8 cellular contexts compared by ENCODE assay signal in the genomic region with DNA sequence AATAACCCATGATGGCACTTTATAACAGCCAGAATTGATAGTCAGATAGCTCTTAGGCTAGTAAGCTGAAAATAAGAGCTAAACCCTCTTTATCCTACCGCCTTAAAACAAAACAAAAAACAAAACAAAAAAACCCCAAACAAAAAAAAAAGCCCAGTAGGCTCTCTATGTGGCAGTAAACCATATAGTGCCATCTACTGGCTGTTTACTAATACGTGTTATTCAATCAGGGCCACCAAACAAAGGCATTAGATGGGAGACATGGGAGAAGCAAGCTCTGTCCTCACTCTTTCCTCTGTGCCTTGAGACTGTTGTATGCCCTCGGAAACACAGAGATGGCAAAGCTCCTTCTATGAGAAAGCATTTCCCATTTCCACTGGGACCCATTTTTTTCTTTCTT.
A peak's percentile ranks its signal among the peaks of the same experiment; 100 is the strongest.
DNase-seq lines count a peak whose midpoint lies in the region; ATAC-seq and TF ChIP-seq lines count a peak whose summit lies in the region.

No MANE protein-coding gene starts in this region.

- H3K27me3 ChIP-seq in IMR-90 (ENCODE audit: control insufficient read depth, insufficient read depth, low read length) = no peaks in the 10 kb centered on the region
- H3K27me3 ChIP-seq in OCI-LY1 (ENCODE audit: insufficient read depth, low read length) = no peaks in the 10 kb centered on the region

- H3K18ac ChIP-seq in IMR-90 (ENCODE audit: low read depth, low read length) = peak overlapping the region; percentile 93

- no peak overlapping the region for H2AK5ac ChIP-seq in IMR-90 (ENCODE audit: low read depth, low read length)

- H2BK15ac ChIP-seq in IMR-90 (ENCODE audit: low read depth, low read length) = peak overlapping the region; percentile 33; the same call in 1 of the 3 replicates

- no peak overlapping the region for H3K23ac ChIP-seq in IMR-90 (ENCODE audit: low read depth, low read length)

- no peak overlapping the region for H3K4me3 Mint-ChIP-seq in stimulated activated effector memory CD8-positive, alpha-beta T cell treated with anti-CD3 and anti-CD28 coated beads, Interleukin-12 subunit alpha, Interleukin-12 subunit beta, amount 100 ng/mL, for 72 hours

- H2BK5ac ChIP-seq in IMR-90 (ENCODE audit: low read depth, low read length, poor library complexity, severe bottlenecking) = peak overlapping the region; percentile 48

- H4K5ac ChIP-seq in IMR-90 (ENCODE audit: low read depth, low read length) = peak overlapping the region; percentile 93

- H3K9me1 ChIP-seq in IMR-90 (ENCODE audit: insufficient read depth, low read length) = no peaks in the 10 kb centered on the region

- WGBS in IMR-90 (ENCODE audit: extremely low coverage in 2 of 2, insufficient read length in 1 of 2), 2 experiments = no CpG with 5 or more reads among the region's 3 CpGs

- intact Hi-C loops in IMR-90 (cut with micrococcal nuclease) = loop anchor here (1.0 kb wide), 1 partner anchor 331 kb away; no protein-coding TSS in a partner anchor

- no peaks in the 10 kb centered on the region for H3K36me3 Mint-ChIP-seq in stimulated activated effector memory CD8-positive, alpha-beta T cell treated with anti-CD3 and anti-CD28 coated beads, Interleukin-12 subunit alpha, Interleukin-12 subunit beta, amount 100 ng/mL, for 72 hours

- peak; percentile 35 for TF ChIP-seq RAD21 in IMR-90 (IDR thresholded peaks at IDR 0.05; ENCODE audit: low read length)

- CTCF ChIA-PET in IMR-90 (lab: Yijun Ruan, JAX) = interaction anchor here (0.8 to 1.5 kb wide), 3 partner anchors 14 to 142 kb away, joined by 3 to 5 read pairs (median 5); no protein-coding TSS in a partner anchor

- no TSS peak for BruUV-seq in IMR-90 (replicated peaks; lab: Mats Ljungman, UMichigan)

- no peaks in the 10 kb centered on the region for H3K79me1 ChIP-seq in IMR-90 (ENCODE audit: low read depth in 1 of 2, low read length in 2 of 2)

- no peaks in the 10 kb centered on the region for H3F3A ChIP-seq in OCI-LY1 (ENCODE audit: insufficient read depth, low read length)

- H3K4me3 ChIP-seq in IMR-90 (ENCODE audit: insufficient read depth, low read depth, low read length) (no peak overlapping the region), OCI-LY1 (ENCODE audit: low read depth, low read length, poor library complexity, severe bottlenecking) (no peak overlapping the region)

- no peak for TF ChIP-seq POLR2A in IMR-90 (IDR thresholded peaks at IDR 0.05; ENCODE audit: low read depth, low read length)

- DNase-seq in AG09319 (ENCODE audit: extremely low read depth, low read depth) = no peak
- DNase-seq in IMR-90 = peak; percentile 35
- DNase-seq in fibroblast of gingiva (ENCODE audit: low read depth) = peak; percentile 44
- peak; percentile 57 for DNase-seq in renal cortical epithelial cell (ENCODE audit: low read depth)
- DNase-seq in stimulated activated effector memory CD8-positive, alpha-beta T cell treated with anti-CD3 and anti-CD28 coated beads, Interleukin-12 subunit alpha, Interleukin-12 subunit beta, amount 100 ng/mL, for 72 hours (ENCODE audit: low spot score in 2 of 2) = no peak

- H4K20me1 ChIP-seq in IMR-90 (ENCODE audit: insufficient read depth, low read length) (no peaks in the 10 kb centered on the region), OCI-LY1 (ENCODE audit: insufficient read depth, low read length) (no peaks in the 10 kb centered on the region)

- H2BK120ac ChIP-seq in IMR-90 (ENCODE audit: low read depth, low read length) = peak overlapping the region; percentile 71

- H3K14ac ChIP-seq in IMR-90 (replicated peaks; ENCODE audit: low read depth, low read length) = no peak overlapping the region

- H3K9me3 Mint-ChIP-seq in stimulated activated effector memory CD8-positive, alpha-beta T cell treated with anti-CD3 and anti-CD28 coated beads, Interleukin-12 subunit alpha, Interleukin-12 subunit beta, amount 100 ng/mL, for 72 hours = no peaks in the 10 kb centered on the region

- peak overlapping the region in 1 of 2 experiments; percentile 53; a peak in 2 of 4 replicates for H4K8ac ChIP-seq in IMR-90 (ENCODE audit: low read depth in 2 of 2, low read length in 2 of 2)

- H2BK20ac ChIP-seq in IMR-90 (ENCODE audit: low read depth, low read length) = peak overlapping the region; percentile 64; the same call in 1 of the 2 replicates

- H3K4me1 Mint-ChIP-seq in stimulated activated effector memory CD8-positive, alpha-beta T cell treated with anti-CD3 and anti-CD28 coated beads, Interleukin-12 subunit alpha, Interleukin-12 subunit beta, amount 100 ng/mL, for 72 hours = no peaks in the 10 kb centered on the region

- ATAC-seq in GM18861 (IDR thresholded peaks at IDR 0.05; ENCODE audit: unreplicated experiment) = peak; percentile 74
- ATAC-seq in IMR-90 (ENCODE audit: low read depth) = peak; percentile 79; the same call in 1 of the 2 replicates
- no peak for ATAC-seq in stimulated activated effector memory CD8-positive, alpha-beta T cell treated with anti-CD3 and anti-CD28 coated beads, Interleukin-12 subunit alpha, Interleukin-12 subunit beta, amount 100 ng/mL, for 72 hours
- ATAC-seq in GM21619 (IDR thresholded peaks at IDR 0.05; ENCODE audit: unreplicated experiment) = no peak

- H3K56ac ChIP-seq in IMR-90 (ENCODE audit: extremely low read depth, insufficient read depth, low read length) = no peak overlapping the region

- H3K4me1 ChIP-seq in IMR-90 (ENCODE audit: control insufficient read depth, insufficient read depth, low read length) (peaks cover 3% of the 10 kb centered on the region; the same call in 1 of the 2 replicates), OCI-LY1 (ENCODE audit: insufficient read depth, low read length, severe bottlenecking) (no peaks in the 10 kb centered on the region)

- H2AFZ ChIP-seq in IMR-90 (replicated peaks; ENCODE audit: low read length, poor library complexity) (peak overlapping the region; percentile 29), OCI-LY1 (ENCODE audit: low read length) (no peak overlapping the region)

- in situ Hi-C loops in IMR-90 (cut with MboI; ENCODE audit: low sequenced_read_pairs) = no loop called here

- dilution Hi-C loops in IMR-90 (cut with HindIII; ENCODE audit: low sequenced_read_pairs, unreplicated experiment) = no loop called here

- POLR2A ChIA-PET in IMR-90 (lab: Charles Lee; ENCODE audit: unreplicated experiment) = no interaction called here

- H4K91ac ChIP-seq in IMR-90 (ENCODE audit: insufficient read depth, low read depth, low read length) = peak overlapping the region; percentile 34

- H3K9me2 ChIP-seq in OCI-LY1 (ENCODE audit: low read depth, low read length) = no peaks in the 10 kb centered on the region

- H3K4me2 ChIP-seq in IMR-90 (ENCODE audit: low read depth, low read length) (peak overlapping the region; percentile 82), OCI-LY1 (ENCODE audit: low read length) (no peak overlapping the region)

- no peaks in the 10 kb centered on the region for H3K79me2 ChIP-seq in OCI-LY1 (ENCODE audit: insufficient read depth, low read length)

- peak; percentile 38 for TF ChIP-seq CTCF in AG09319 (IDR thresholded peaks at IDR 0.05; ENCODE audit: low read depth, low read length)
- TF ChIP-seq CTCF in IMR-90 (conservative IDR thresholded peaks at IDR 0.05; ENCODE audit: low read depth, low read length) = peak; percentile 52
- peak; percentile 35 for TF ChIP-seq CTCF in OCI-LY1 (IDR thresholded peaks at IDR 0.05; ENCODE audit: low read length)

- H3K9me3 ChIP-seq in IMR-90 (ENCODE audit: control insufficient read depth, insufficient read depth, low read length) = no peaks in the 10 kb centered on the region; the same call in 1 of the 2 replicates
- H3K9me3 ChIP-seq in OCI-LY1 (ENCODE audit: low read length) = no peaks in the 10 kb centered on the region

- peak overlapping the region; percentile 30; the same call in 1 of the 2 replicates for H3K4ac ChIP-seq in IMR-90 (ENCODE audit: low read depth, low read length)

- no peaks in the 10 kb centered on the region for H3K36me3 ChIP-seq in IMR-90 (ENCODE audit: control insufficient read depth, insufficient read depth, low read length)
- H3K36me3 ChIP-seq in OCI-LY1 (ENCODE audit: insufficient read depth, low read length) = no peaks in the 10 kb centered on the region

- H2AK9ac ChIP-seq in IMR-90 (replicated peaks; ENCODE audit: low read depth, low read length, poor library complexity) = no peak overlapping the region

- peak overlapping the region; percentile 82; the same call in 1 of the 2 replicates for H3K27ac ChIP-seq in IMR-90 (ENCODE audit: insufficient read depth, low read length)
- H3K27ac ChIP-seq in OCI-LY1 (ENCODE audit: low read depth, low read length, poor library complexity, severe bottlenecking) = no peak overlapping the region

- H3K9ac ChIP-seq in IMR-90 (ENCODE audit: low read depth, low read length) (peak overlapping the region; percentile 60; the same call in 1 of the 2 replicates), OCI-LY1 (ENCODE audit: low read length) (no peak overlapping the region)

- no peak overlapping the region for H3K27ac Mint-ChIP-seq in stimulated activated effector memory CD8-positive, alpha-beta T cell treated with anti-CD3 and anti-CD28 coated beads, Interleukin-12 subunit alpha, Interleukin-12 subunit beta, amount 100 ng/mL, for 72 hours

TF ChIP-seq in IMR-90, 13 proteins besides CTCF, POLR2A, EP300 and RAD21:
- TF ChIP-seq MXI1 (IDR thresholded peaks at IDR 0.05; ENCODE audit: borderline replicate concordance, low read depth, low read length) = no peak

Comparison
In these comparisons a context has a peak if more than half of its experiments do, and no peak if none do; other contexts are left out.
1. DNase-seq: peak in IMR-90 (single experiment), fibroblast of gingiva (single experiment) and renal cortical epithelial cell (single experiment); none in AG09319 (single experiment) and stimulated activated effector memory CD8-positive, alpha-beta T cell treated with anti-CD3 and anti-CD28 coated beads, Interleukin-12 subunit alpha, Interleukin-12 subunit beta, amount 100 ng/mL, for 72 hours (0 of 2).
2. ATAC-seq: peak in GM18861 (single experiment) and IMR-90 (single experiment); none in stimulated activated effector memory CD8-positive, alpha-beta T cell treated with anti-CD3 and anti-CD28 coated beads, Interleukin-12 subunit alpha, Interleukin-12 subunit beta, amount 100 ng/mL, for 72 hours (single experiment) and GM21619 (single experiment).
3. Peak in every context shown above with its lines, with median percentiles within 50 percentile points of each other: CTCF ChIP-seq.